9 cellular contexts compared by ENCODE assay signal in genomic region chr7:136868496-136869005, GRCh38. TPM values are rescaled to one million over a fixed set of nuclear protein-coding genes. Genes with fewer than 3 reads are reported as not detected.
DNase-seq lines count a peak whose midpoint lies in the region; ATAC-seq, FAIRE-seq and TF ChIP-seq lines count a peak whose summit lies in the region.
"Had no signal": no experiment of that assay in that cellular context is flagged by ENCODE, and none has a peak within 500 bp of the region (broad histone marks: within the 10 kb centered on the region; RNA-seq: fewer than 3 reads in every experiment).

CHRM2 (plus strand) TSS chr7:136868652; CDS start chr7:137014866, 146,214 bp downstream.

- H3K9me1 ChIP-seq in endothelial cell of umbilical vein (replicated peaks; ENCODE audit: control insufficient read depth, extremely low read depth, insufficient read depth, low read length), result no peaks in the 10 kb centered on the region

- H3K9ac ChIP-seq in endothelial cell of umbilical vein (replicated peaks; ENCODE audit: extremely low read depth, insufficient read depth, low read length) (no peak within 1 kb of the TSS), mucosa of rectum (ENCODE audit: low read depth in 1 of 2, low read length in 2 of 2) (no peak within 1 kb of the TSS)

- TF ChIP-seq POLR2A in endothelial cell of umbilical vein (IDR thresholded peaks at IDR 0.05; ENCODE audit: low read depth, low read length), result no peak

- no peak for FAIRE-seq in endothelial cell of umbilical vein (lab: Jason Lieb, UNC)

- no peaks in the 10 kb centered on the region for H3K36me3 ChIP-seq in endothelial cell of umbilical vein (ENCODE audit: control insufficient read depth in 2 of 2, extremely low read depth in 1 of 2, insufficient read depth in 2 of 2, low read length in 2 of 2)
- H3K36me3 ChIP-seq in mucosa of rectum (ENCODE audit: control insufficient read depth in 2 of 2, insufficient read depth in 2 of 2, low read length in 2 of 2), result no peaks in the 10 kb centered on the region

- peaks cover 29 to 41% of the 10 kb centered on the region in 2 donors for H3K27me3 Mint-ChIP-seq in stimulated activated naive B cell treated with anti-CD40 and anti-IgM and Interleukin-4, amounts not matched to agents 10 μg/mL and 1 μg/mL and 100 μg/mL, for 72 hours

- H3K27me3 ChIP-seq in endothelial cell of umbilical vein (ENCODE audit: control insufficient read depth in 2 of 2, insufficient read depth in 2 of 2, low read length in 2 of 2) (peaks cover 58 to 72% of the 10 kb centered on the region in 2 experiments), mucosa of rectum (ENCODE audit: control insufficient read depth in 2 of 2, insufficient read depth in 2 of 2, low read length in 2 of 2) (no peaks in the 10 kb centered on the region)

- H3K9me3 Mint-ChIP-seq in stimulated activated naive B cell treated with anti-CD40 and anti-IgM and Interleukin-4, amounts not matched to agents 10 μg/mL and 1 μg/mL and 100 μg/mL, for 72 hours, result no peaks in the 10 kb centered on the region

- H3K4me1 ChIP-seq in endothelial cell of umbilical vein (ENCODE audit: control insufficient read depth, extremely low read depth, insufficient read depth, low read length) (peaks cover 8% of the 10 kb centered on the region), mucosa of rectum (ENCODE audit: control insufficient read depth in 2 of 2, insufficient read depth in 2 of 2, low read length in 2 of 2) (no peaks in the 10 kb centered on the region)

- no peaks in the 10 kb centered on the region for H4K20me1 ChIP-seq in endothelial cell of umbilical vein (replicated peaks; ENCODE audit: control insufficient read depth, extremely low read depth, insufficient read depth, low read length)

- no peak within 1 kb of the TSS for H2AFZ ChIP-seq in endothelial cell of umbilical vein (ENCODE audit: low read depth, low read length)

- no peak for TF ChIP-seq CTCF in AG09319 (IDR thresholded peaks at IDR 0.05; ENCODE audit: low read depth, low read length)
- TF ChIP-seq CTCF in endothelial cell of umbilical vein (IDR thresholded peaks at IDR 0.05; ENCODE audit: extremely low read depth in 1 of 2, insufficient read depth in 1 of 2, low read depth in 1 of 2, low read length in 2 of 2), result no peak

- no peaks in the 10 kb centered on the region for H3K79me2 ChIP-seq in endothelial cell of umbilical vein (ENCODE audit: control insufficient read depth, insufficient read depth, low read length)

- POLR2A ChIA-PET in endothelial cell of umbilical vein (lab: Charles Lee), result no interaction called here

- H3K27ac ChIP-seq in endothelial cell of umbilical vein (ENCODE audit: insufficient read depth, low read depth, low read length) (no peak within 1 kb of the TSS), mucosa of rectum (ENCODE audit: low read depth in 2 of 2, low read length in 2 of 2) (peak within 1 kb of the TSS in 1 of 2 donors; percentile 2)

- H3K4me2 ChIP-seq in endothelial cell of umbilical vein (ENCODE audit: insufficient read depth, low read length), result peak within 1 kb of the TSS; percentile 37

- peaks cover 3 to 9% of the 10 kb centered on the region in 2 donors for H3K4me1 Mint-ChIP-seq in stimulated activated naive B cell treated with anti-CD40 and anti-IgM and Interleukin-4, amounts not matched to agents 10 μg/mL and 1 μg/mL and 100 μg/mL, for 72 hours

- BruUV-seq in endothelial cell of umbilical vein (replicated peaks; lab: Mats Ljungman, UMichigan), result no TSS peak

- intact Hi-C loops in endothelial cell of umbilical vein (cut with micrococcal nuclease), result no loop called here

- DNase-seq in AG09319 (ENCODE audit: extremely low read depth, low read depth), result peak; percentile 46
- peak; percentile 31 for DNase-seq in NCI-H2029 treated with DMSO at 0.1 percent for 48 hours (lab: John Stamatoyannopoulos, UW)
- no peak for DNase-seq in endothelial cell of umbilical vein (ENCODE audit: low read depth, low spot score)
- no peak for DNase-seq in activated T-cell treated with anti-CD3 and anti-CD28 coated beads for 4 hours
- no peak for DNase-seq in SKM-1 treated with dmso at 0.1 percent for 144 hours (lab: John Stamatoyannopoulos, UW; ENCODE audit: unreplicated experiment)
- no peak for DNase-seq in stimulated activated naive B cell treated with anti-CD40 and anti-IgM and Interleukin-4, amounts not matched to agents 10 μg/mL and 1 μg/mL and 100 μg/mL, for 72 hours

- no peak within 1 kb of the TSS for H3K4me3 Mint-ChIP-seq in stimulated activated naive B cell treated with anti-CD40 and anti-IgM and Interleukin-4, amounts not matched to agents 10 μg/mL and 1 μg/mL and 100 μg/mL, for 72 hours

- dilution Hi-C loops in endothelial cell of umbilical vein (cut with MboI; ENCODE audit: extremely low pct_ligation_motif_present, low sequenced_read_pairs), result no loop called here

- H3K36me3 Mint-ChIP-seq in stimulated activated naive B cell treated with anti-CD40 and anti-IgM and Interleukin-4, amounts not matched to agents 10 μg/mL and 1 μg/mL and 100 μg/mL, for 72 hours, result no peaks in the 10 kb centered on the region

- CTCF ChIA-PET in endothelial cell of umbilical vein (lab: Charles Lee), result interaction anchor here (1.2 to 1.3 kb wide), 2 partner anchors 9 to 56 kb away, joined by 3 read pairs; no protein-coding TSS in a partner anchor

- peak within 1 kb of the TSS in 1 of 3 experiments; percentile 12 for H3K4me3 ChIP-seq in endothelial cell of umbilical vein (replicated peaks in 1 of 3; ENCODE audit: insufficient read depth in 1 of 3, low read depth in 1 of 3, low read length in 3 of 3)
- H3K4me3 ChIP-seq in mucosa of rectum (ENCODE audit: low read length in 2 of 2), result peak within 1 kb of the TSS; percentile 35 to 42

- H3K9me3 ChIP-seq in endothelial cell of umbilical vein (replicated peaks; ENCODE audit: control insufficient read depth, insufficient read depth, low read length) (no peaks in the 10 kb centered on the region), mucosa of rectum (ENCODE audit: control insufficient read depth in 2 of 2, low read length in 2 of 2) (no peaks in the 10 kb centered on the region)

- no peak for ATAC-seq in stimulated activated naive B cell treated with anti-CD40 and anti-IgM and Interleukin-4, amounts not matched to agents 10 μg/mL and 1 μg/mL and 100 μg/mL, for 72 hours (replicated peaks)
- no peak for ATAC-seq in HG03469 (IDR thresholded peaks at IDR 0.05; ENCODE audit: unreplicated experiment)

- H3K27ac Mint-ChIP-seq in stimulated activated naive B cell treated with anti-CD40 and anti-IgM and Interleukin-4, amounts not matched to agents 10 μg/mL and 1 μg/mL and 100 μg/mL, for 72 hours, result no peak within 1 kb of the TSS

TF ChIP-seq in endothelial cell of umbilical vein, 7 proteins besides CTCF, POLR2A, EP300 and RAD21:
- TF ChIP-seq MAX (IDR thresholded peaks at IDR 0.05; ENCODE audit: insufficient read depth, insufficient read length) (no peak), EZH2 (IDR thresholded peaks at IDR 0.05; ENCODE audit: borderline replicate concordance, low read depth, low read length, severe bottlenecking) (no peak), MYC (IDR thresholded peaks at IDR 0.05; ENCODE audit: low read depth, low read length) (no peak), POLR2AphosphoS5 (IDR thresholded peaks at IDR 0.05; ENCODE audit: insufficient read depth, low read depth, low read length) (no peak), JUN (IDR thresholded peaks at IDR 0.05; ENCODE audit: borderline replicate concordance, insufficient read depth, insufficient read length, low read depth) (no peak), GATA2 (IDR thresholded peaks at IDR 0.05; ENCODE audit: insufficient read depth, insufficient read length, low read depth, low read length) (no peak), FOS (IDR thresholded peaks at IDR 0.05; ENCODE audit: borderline replicate concordance, insufficient read depth, low read length) (no peak)

RNA-seq across cellular contexts. Expression of gene CHRM2, which starts in this region (rescaled TPM):
- total RNA-seq in endothelial cell of umbilical vein, result not detected in 2 replicates
- not detected in 2 replicates for polyA plus RNA-seq in endothelial cell of umbilical vein
- polyA plus RNA-seq in endothelial cell of umbilical vein (2011; cell fraction: cytosol; rRNA removed), result 0.08 TPM in 1 of 2 replicates, not detected in the other
- not detected in 2 replicates for polyA plus RNA-seq in endothelial cell of umbilical vein (2011; cell fraction: nucleus; rRNA removed)
- not detected in 2 replicates for polyA plus RNA-seq in endothelial cell of umbilical vein (2012)
- polyA minus RNA-seq in endothelial cell of umbilical vein, result not detected in 2 replicates
- not detected for polyA minus RNA-seq in endothelial cell of umbilical vein (2011; cell fraction: cytosol; rRNA and poly(A)+ RNA removed)
- not detected in 2 replicates for polyA minus RNA-seq in endothelial cell of umbilical vein (2011; cell fraction: nucleus; rRNA and poly(A)+ RNA removed)
- total RNA-seq: T-helper 1 cell treated with Interleukin-12 subunit alpha and Interleukin-12 subunit beta and Interleukin-4 antibody, amounts not matched to agents 30 ng/mL and 1 ng/mL, for 36 hours had no signal

Comparison
In these comparisons a context has a peak if more than half of its experiments do, and no peak if none do; other contexts are left out.
1. DNase-seq: peak in AG09319 (single experiment) and NCI-H2029 treated with DMSO at 0.1 percent for 48 hours (single experiment); none in endothelial cell of umbilical vein (single experiment), activated T-cell treated with anti-CD3 and anti-CD28 coated beads for 4 hours (single experiment), SKM-1 treated with dmso at 0.1 percent for 144 hours (single experiment) and stimulated activated naive B cell treated with anti-CD40 and anti-IgM and Interleukin-4, amounts not matched to agents 10 μg/mL and 1 μg/mL and 100 μg/mL, for 72 hours (single experiment).